Comparison of ENCODE assay signal across 1 cellular context in the genomic region with DNA sequence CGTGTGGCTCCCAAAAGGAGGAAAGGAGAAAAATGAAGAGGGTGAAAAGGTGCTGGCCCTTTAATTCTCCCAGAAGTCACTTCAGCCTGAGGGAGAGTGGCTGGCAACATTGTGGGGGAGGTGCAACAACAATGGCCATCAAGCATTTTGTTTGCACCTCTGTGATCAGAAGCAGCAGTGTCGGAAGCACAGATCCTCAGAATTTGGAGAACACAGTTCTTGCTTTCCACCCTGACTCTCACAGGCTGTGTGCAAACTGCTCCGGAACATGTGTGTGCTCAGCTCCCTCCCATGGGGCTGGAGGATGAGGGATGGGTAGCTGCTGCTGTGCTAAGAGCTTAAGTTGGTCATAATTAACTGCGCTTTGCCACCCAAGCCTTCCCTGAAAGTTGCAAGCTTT.
TF ChIP-seq lines count a peak whose summit lies in the region.

No MANE protein-coding gene starts in this region.

TF ChIP-seq in H1, 55 proteins besides CTCF, POLR2A, EP300 and RAD21 (continued from another document):
- TF ChIP-seq, protein P1, sequence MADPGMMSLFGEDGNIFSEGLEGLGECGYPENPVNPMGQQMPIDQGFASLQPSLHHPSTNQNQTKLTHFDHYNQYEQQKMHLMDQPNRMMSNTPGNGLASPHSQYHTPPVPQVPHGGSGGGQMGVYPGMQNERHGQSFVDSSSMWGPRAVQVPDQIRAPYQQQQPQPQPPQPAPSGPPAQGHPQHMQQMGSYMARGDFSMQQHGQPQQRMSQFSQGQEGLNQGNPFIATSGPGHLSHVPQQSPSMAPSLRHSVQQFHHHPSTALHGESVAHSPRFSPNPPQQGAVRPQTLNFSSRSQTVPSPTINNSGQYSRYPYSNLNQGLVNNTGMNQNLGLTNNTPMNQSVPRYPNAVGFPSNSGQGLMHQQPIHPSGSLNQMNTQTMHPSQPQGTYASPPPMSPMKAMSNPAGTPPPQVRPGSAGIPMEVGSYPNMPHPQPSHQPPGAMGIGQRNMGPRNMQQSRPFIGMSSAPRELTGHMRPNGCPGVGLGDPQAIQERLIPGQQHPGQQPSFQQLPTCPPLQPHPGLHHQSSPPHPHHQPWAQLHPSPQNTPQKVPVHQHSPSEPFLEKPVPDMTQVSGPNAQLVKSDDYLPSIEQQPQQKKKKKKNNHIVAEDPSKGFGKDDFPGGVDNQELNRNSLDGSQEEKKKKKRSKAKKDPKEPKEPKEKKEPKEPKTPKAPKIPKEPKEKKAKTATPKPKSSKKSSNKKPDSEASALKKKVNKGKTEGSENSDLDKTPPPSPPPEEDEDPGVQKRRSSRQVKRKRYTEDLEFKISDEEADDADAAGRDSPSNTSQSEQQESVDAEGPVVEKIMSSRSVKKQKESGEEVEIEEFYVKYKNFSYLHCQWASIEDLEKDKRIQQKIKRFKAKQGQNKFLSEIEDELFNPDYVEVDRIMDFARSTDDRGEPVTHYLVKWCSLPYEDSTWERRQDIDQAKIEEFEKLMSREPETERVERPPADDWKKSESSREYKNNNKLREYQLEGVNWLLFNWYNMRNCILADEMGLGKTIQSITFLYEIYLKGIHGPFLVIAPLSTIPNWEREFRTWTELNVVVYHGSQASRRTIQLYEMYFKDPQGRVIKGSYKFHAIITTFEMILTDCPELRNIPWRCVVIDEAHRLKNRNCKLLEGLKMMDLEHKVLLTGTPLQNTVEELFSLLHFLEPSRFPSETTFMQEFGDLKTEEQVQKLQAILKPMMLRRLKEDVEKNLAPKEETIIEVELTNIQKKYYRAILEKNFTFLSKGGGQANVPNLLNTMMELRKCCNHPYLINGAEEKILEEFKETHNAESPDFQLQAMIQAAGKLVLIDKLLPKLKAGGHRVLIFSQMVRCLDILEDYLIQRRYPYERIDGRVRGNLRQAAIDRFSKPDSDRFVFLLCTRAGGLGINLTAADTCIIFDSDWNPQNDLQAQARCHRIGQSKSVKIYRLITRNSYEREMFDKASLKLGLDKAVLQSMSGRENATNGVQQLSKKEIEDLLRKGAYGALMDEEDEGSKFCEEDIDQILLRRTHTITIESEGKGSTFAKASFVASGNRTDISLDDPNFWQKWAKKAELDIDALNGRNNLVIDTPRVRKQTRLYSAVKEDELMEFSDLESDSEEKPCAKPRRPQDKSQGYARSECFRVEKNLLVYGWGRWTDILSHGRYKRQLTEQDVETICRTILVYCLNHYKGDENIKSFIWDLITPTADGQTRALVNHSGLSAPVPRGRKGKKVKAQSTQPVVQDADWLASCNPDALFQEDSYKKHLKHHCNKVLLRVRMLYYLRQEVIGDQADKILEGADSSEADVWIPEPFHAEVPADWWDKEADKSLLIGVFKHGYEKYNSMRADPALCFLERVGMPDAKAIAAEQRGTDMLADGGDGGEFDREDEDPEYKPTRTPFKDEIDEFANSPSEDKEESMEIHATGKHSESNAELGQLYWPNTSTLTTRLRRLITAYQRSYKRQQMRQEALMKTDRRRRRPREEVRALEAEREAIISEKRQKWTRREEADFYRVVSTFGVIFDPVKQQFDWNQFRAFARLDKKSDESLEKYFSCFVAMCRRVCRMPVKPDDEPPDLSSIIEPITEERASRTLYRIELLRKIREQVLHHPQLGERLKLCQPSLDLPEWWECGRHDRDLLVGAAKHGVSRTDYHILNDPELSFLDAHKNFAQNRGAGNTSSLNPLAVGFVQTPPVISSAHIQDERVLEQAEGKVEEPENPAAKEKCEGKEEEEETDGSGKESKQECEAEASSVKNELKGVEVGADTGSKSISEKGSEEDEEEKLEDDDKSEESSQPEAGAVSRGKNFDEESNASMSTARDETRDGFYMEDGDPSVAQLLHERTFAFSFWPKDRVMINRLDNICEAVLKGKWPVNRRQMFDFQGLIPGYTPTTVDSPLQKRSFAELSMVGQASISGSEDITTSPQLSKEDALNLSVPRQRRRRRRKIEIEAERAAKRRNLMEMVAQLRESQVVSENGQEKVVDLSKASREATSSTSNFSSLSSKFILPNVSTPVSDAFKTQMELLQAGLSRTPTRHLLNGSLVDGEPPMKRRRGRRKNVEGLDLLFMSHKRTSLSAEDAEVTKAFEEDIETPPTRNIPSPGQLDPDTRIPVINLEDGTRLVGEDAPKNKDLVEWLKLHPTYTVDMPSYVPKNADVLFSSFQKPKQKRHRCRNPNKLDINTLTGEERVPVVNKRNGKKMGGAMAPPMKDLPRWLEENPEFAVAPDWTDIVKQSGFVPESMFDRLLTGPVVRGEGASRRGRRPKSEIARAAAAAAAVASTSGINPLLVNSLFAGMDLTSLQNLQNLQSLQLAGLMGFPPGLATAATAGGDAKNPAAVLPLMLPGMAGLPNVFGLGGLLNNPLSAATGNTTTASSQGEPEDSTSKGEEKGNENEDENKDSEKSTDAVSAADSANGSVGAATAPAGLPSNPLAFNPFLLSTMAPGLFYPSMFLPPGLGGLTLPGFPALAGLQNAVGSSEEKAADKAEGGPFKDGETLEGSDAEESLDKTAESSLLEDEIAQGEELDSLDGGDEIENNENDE (IDR thresholded peaks at IDR 0.05; ENCODE audit: insufficient replicate concordance, low read length) = no peak
- TF ChIP-seq JUN (IDR thresholded peaks at IDR 0.05; ENCODE audit: low read depth, low read length) (no peak), TAF1 (IDR thresholded peaks at IDR 0.05; ENCODE audit: low read depth, low read length) (0 out of 2 replicates have a peak, but pooled peaks have one; percentile 34), ASH2L (IDR thresholded peaks at IDR 0.05; ENCODE audit: low read length) (peak; percentile 82), CEBPB (IDR thresholded peaks at IDR 0.05; ENCODE audit: low read depth, low read length) (no peak), TAF7 (optimal IDR thresholded peaks at IDR 0.05; ENCODE audit: borderline replicate concordance, low read depth, low read length) (no peak), JUND (IDR thresholded peaks at IDR 0.05; ENCODE audit: low read length) (no peak), RBBP5 (IDR thresholded peaks at IDR 0.05; ENCODE audit: borderline replicate concordance, low read depth, low read length) (peak; percentile 63; the same call in 1 of the 2 replicates), SIN3A (conservative IDR thresholded peaks at IDR 0.05 in 1 of 2, IDR thresholded peaks at IDR 0.05 in 1 of 2; ENCODE audit: low read depth in 1 of 2, low read length in 2 of 2) (no peak), TBP (IDR thresholded peaks at IDR 0.05; ENCODE audit: low read depth, low read length) (no peak), YY1 (IDR thresholded peaks at IDR 0.05; ENCODE audit: low read depth, low read length) (0 out of 2 replicates have a peak, but pooled peaks have one; percentile 10), CREB1 (IDR thresholded peaks at IDR 0.05) (no peak), NANOG (IDR thresholded peaks at IDR 0.05; ENCODE audit: insufficient read depth, low read depth, low read length, poor library complexity, severe bottlenecking) (no peak)
